Comparison of ENCODE assay signal across 19 cellular contexts in the genomic region with DNA sequence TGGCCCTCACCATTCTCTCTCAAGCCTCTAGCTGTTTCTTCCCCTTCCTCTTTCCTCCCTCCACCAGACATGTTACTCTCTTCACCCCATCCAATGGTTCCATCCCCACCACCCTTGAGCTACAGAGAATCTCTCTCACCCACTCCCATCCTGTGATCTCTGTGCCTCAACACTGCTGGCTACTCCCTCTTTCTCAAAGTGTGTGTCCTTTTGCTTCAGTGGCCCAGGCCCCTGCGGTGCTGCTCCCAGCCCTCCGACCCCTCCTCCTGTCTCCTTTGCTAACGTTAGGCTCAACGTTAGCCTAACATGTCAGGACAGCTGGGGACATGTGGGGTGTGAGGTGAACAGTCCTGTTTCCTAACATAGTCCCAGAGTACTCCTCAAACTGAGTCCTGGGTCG. TPM values are rescaled to one million over a fixed set of nuclear protein-coding genes. Genes with fewer than 3 reads are reported as not detected.
DNase-seq lines count a peak whose midpoint lies in the region; ATAC-seq, FAIRE-seq and TF ChIP-seq lines count a peak whose summit lies in the region.
"Had no signal": no experiment of that assay in that cellular context is flagged by ENCODE, and none has a peak within 500 bp of the region (broad histone marks: within the 10 kb centered on the region; RNA-seq: fewer than 3 reads in every experiment).

No MANE protein-coding gene starts in this region.

- H3K27ac Mint-ChIP-seq in CD8-positive, alpha-beta T cell = peak overlapping the region; percentile 60
- H3K27ac Mint-ChIP-seq in activated naive CD8-positive, alpha-beta T cell treated with anti-CD3 and anti-CD28 coated beads, Interleukin-2, amount 10 ng/mL, durations not matched to agents 7 days and 5 days = peak overlapping the region; percentile 4
- H3K27ac Mint-ChIP-seq in nephron progenitor cell = peak overlapping the region; percentile 24
- H3K27ac Mint-ChIP-seq: activated naive CD8-positive, alpha-beta T cell had no signal

- no peak overlapping the region for H3K27ac ChIP-seq in CD8-positive, alpha-beta T cell (ENCODE audit: low read depth, low read length)
- H3K27ac ChIP-seq: SK-N-MC, VCaP had no signal

- no peak overlapping the region for H3K4me3 Mint-ChIP-seq in CD8-positive, alpha-beta T cell
- H3K4me3 Mint-ChIP-seq in activated naive CD8-positive, alpha-beta T cell treated with anti-CD3 and anti-CD28 coated beads, Interleukin-2, amount 10 ng/mL, durations not matched to agents 7 days and 5 days = no peak overlapping the region
- no peak overlapping the region for H3K4me3 Mint-ChIP-seq in nephron progenitor cell
- H3K4me3 Mint-ChIP-seq: activated naive CD8-positive, alpha-beta T cell; central memory CD8-positive, alpha-beta T cell; immature natural killer cell had no signal

- no peak for ATAC-seq in CD8-positive, alpha-beta T cell
- ATAC-seq in activated naive CD8-positive, alpha-beta T cell treated with anti-CD3 and anti-CD28 coated beads, Interleukin-2, amount 10 ng/mL, durations not matched to agents 7 days and 5 days (ENCODE audit: low read depth) = no peak
- ATAC-seq in GM21529 (IDR thresholded peaks at IDR 0.05; ENCODE audit: unreplicated experiment) = no peak

- no peaks in the 10 kb centered on the region for H3K9me3 Mint-ChIP-seq in CD8-positive, alpha-beta T cell
- no peaks in the 10 kb centered on the region for H3K9me3 Mint-ChIP-seq in activated naive CD8-positive, alpha-beta T cell treated with anti-CD3 and anti-CD28 coated beads, Interleukin-2, amount 10 ng/mL, durations not matched to agents 7 days and 5 days
- H3K9me3 Mint-ChIP-seq in nephron progenitor cell = no peaks in the 10 kb centered on the region
- H3K9me3 Mint-ChIP-seq: central memory CD8-positive, alpha-beta T cell; immature natural killer cell had no signal

- no peaks in the 10 kb centered on the region for H3K27me3 Mint-ChIP-seq in CD8-positive, alpha-beta T cell (ENCODE audit: low read depth)
- H3K27me3 Mint-ChIP-seq in activated naive CD8-positive, alpha-beta T cell treated with anti-CD3 and anti-CD28 coated beads, Interleukin-2, amount 10 ng/mL, durations not matched to agents 7 days and 5 days = no peaks in the 10 kb centered on the region
- peaks cover 3% of the 10 kb centered on the region for H3K27me3 Mint-ChIP-seq in nephron progenitor cell (ENCODE audit: low read depth, poor library complexity)
- H3K27me3 Mint-ChIP-seq: activated naive CD8-positive, alpha-beta T cell; central memory CD8-positive, alpha-beta T cell had no signal

- H3K4me3 ChIP-seq in CD8-positive, alpha-beta T cell (ENCODE audit: low read depth, low read length) = no peak overlapping the region
- H3K4me3 ChIP-seq: pancreas, SK-N-MC, testis had no signal

- POLR2A ChIA-PET in CD8-positive, alpha-beta T cell (lab: Charles Lee) = interaction anchor here (1.7 kb wide), 1 partner anchor 19 kb away, joined by 7 read pairs; a partner anchor contains a TSS
- POLR2A ChIA-PET in activated naive CD8-positive, alpha-beta T cell treated with anti-CD3 and anti-CD28 coated beads, Interleukin-2, amount 10 ng/mL, durations not matched to agents 7 days and 5 days (lab: Charles Lee) = interaction anchor here (1.3 to 1.7 kb wide), 2 partner anchors 17 to 19 kb away, joined by 3 to 9 read pairs; a partner anchor contains a TSS

- DNase-seq in CD8-positive, alpha-beta T cell = no peak
- DNase-seq in activated naive CD8-positive, alpha-beta T cell treated with anti-CD3 and anti-CD28 coated beads, Interleukin-2, amount 10 ng/mL, durations not matched to agents 7 days and 5 days = no peak
- DNase-seq in nephron progenitor cell (no peak), urothelium cell line (ENCODE audit: low spot score) (no peak), SIG-M5 (lab: John Stamatoyannopoulos, UW) (no peak)
- DNase-seq: activated CD8-positive, alpha-beta memory T cell treated with anti-CD3 and anti-CD28 coated beads, Interleukin-2, amount 50 U/mL, for 4 hours; NCI-H2029 had no signal

- no peak for TF ChIP-seq CTCF in CD8-positive, alpha-beta T cell (IDR thresholded peaks at IDR 0.05)
- TF ChIP-seq CTCF in nephron progenitor cell (IDR thresholded peaks at IDR 0.05) = no peak

- H3K4me1 Mint-ChIP-seq in CD8-positive, alpha-beta T cell (ENCODE audit: low read depth) = peaks cover 7% of the 10 kb centered on the region
- peaks cover 8% of the 10 kb centered on the region for H3K4me1 Mint-ChIP-seq in activated naive CD8-positive, alpha-beta T cell treated with anti-CD3 and anti-CD28 coated beads, Interleukin-2, amount 10 ng/mL, durations not matched to agents 7 days and 5 days
- peaks cover 15% of the 10 kb centered on the region for H3K4me1 Mint-ChIP-seq in nephron progenitor cell

- peaks cover 47% of the 10 kb centered on the region for H3K36me3 ChIP-seq in CD8-positive, alpha-beta T cell (ENCODE audit: insufficient read depth, low read length)

- peaks cover 58% of the 10 kb centered on the region for H3K36me3 Mint-ChIP-seq in CD8-positive, alpha-beta T cell
- peaks cover 21% of the 10 kb centered on the region for H3K36me3 Mint-ChIP-seq in activated naive CD8-positive, alpha-beta T cell treated with anti-CD3 and anti-CD28 coated beads, Interleukin-2, amount 10 ng/mL, durations not matched to agents 7 days and 5 days
- H3K36me3 Mint-ChIP-seq in nephron progenitor cell (ENCODE audit: low read depth) = peaks cover 46% of the 10 kb centered on the region

- no peak for FAIRE-seq in urothelium cell line (lab: Jason Lieb, UNC)
- FAIRE-seq: endometrium, frontal cortex, pancreas had no signal

- H3K27me3 ChIP-seq in CD8-positive, alpha-beta T cell (ENCODE audit: insufficient read depth, low read length) = no peaks in the 10 kb centered on the region
- H3K27me3 ChIP-seq: BE2C, pancreas, testis had no signal

- no peaks in the 10 kb centered on the region for H3K9me3 ChIP-seq in CD8-positive, alpha-beta T cell (ENCODE audit: low read length)
- H3K9me3 ChIP-seq: BE2C, pancreas, testis had no signal

- intact Hi-C loops in CD8-positive, alpha-beta T cell (cut with DNase I, micrococcal nuclease) = loop anchor here in 1 of 2 experiments (2.0 kb wide), 1 partner anchor 406 kb away; a partner anchor contains a TSS

- H3K4me1 ChIP-seq in CD8-positive, alpha-beta T cell (ENCODE audit: insufficient read depth, low read length) = peaks cover 6% of the 10 kb centered on the region
- H3K4me1 ChIP-seq: BE2C had no signal

- CTCF ChIA-PET in CD8-positive, alpha-beta T cell (lab: Charles Lee) = interaction anchor here (0.5 to 1.6 kb wide), 11 partner anchors 9 to 511 kb away, joined by 3 to 7 read pairs (median 4); a partner anchor contains a TSS

RNA-seq across cellular contexts. Expression of a gene that starts 5.9 kb away (rescaled TPM):
- total RNA-seq in CD8-positive, alpha-beta T cell = 10 to 100 TPM; 50.4 to 55.1 TPM
- total RNA-seq in activated naive CD8-positive, alpha-beta T cell treated with anti-CD3 and anti-CD28 coated beads, Interleukin-2, amount 10 ng/mL, durations not matched to agents 7 days and 5 days = 10 to 100 TPM; 61.3 to 62.5 TPM

RNA-seq across cellular contexts. Expression of a gene that starts 6.1 kb away (rescaled TPM):
- 100 to 1,000 TPM; 107 to 115 TPM for total RNA-seq in CD8-positive, alpha-beta T cell
- total RNA-seq in activated naive CD8-positive, alpha-beta T cell treated with anti-CD3 and anti-CD28 coated beads, Interleukin-2, amount 10 ng/mL, durations not matched to agents 7 days and 5 days = 100 to 1,000 TPM; 102 to 112 TPM

RNA-seq across cellular contexts. Expression of a gene that starts 7.0 kb away (rescaled TPM):
- 1 to 10 TPM; 1.3 to 2.3 TPM for total RNA-seq in CD8-positive, alpha-beta T cell
- 1 to 10 TPM; 1.2 to 2.1 TPM for total RNA-seq in activated naive CD8-positive, alpha-beta T cell treated with anti-CD3 and anti-CD28 coated beads, Interleukin-2, amount 10 ng/mL, durations not matched to agents 7 days and 5 days
- total RNA-seq: HT1080 had no signal

RNA-seq across cellular contexts. Expression of a gene that starts 19.0 kb away (rescaled TPM):
- total RNA-seq in CD8-positive, alpha-beta T cell = 10 to 100 TPM; 20.8 to 22.2 TPM
- total RNA-seq in activated naive CD8-positive, alpha-beta T cell treated with anti-CD3 and anti-CD28 coated beads, Interleukin-2, amount 10 ng/mL, durations not matched to agents 7 days and 5 days = 10 to 100 TPM; 22.4 to 28.6 TPM

RNA-seq across cellular contexts. Expression of a gene that starts 25.4 kb away (rescaled TPM):
- 1 to 10 TPM; 1.1 to 1.4 TPM for total RNA-seq in CD8-positive, alpha-beta T cell
- 1 to 10 TPM; 2.1 to 2.2 TPM for total RNA-seq in activated naive CD8-positive, alpha-beta T cell treated with anti-CD3 and anti-CD28 coated beads, Interleukin-2, amount 10 ng/mL, durations not matched to agents 7 days and 5 days

Comparison
In these comparisons a context has a peak if more than half of its experiments do, and no peak if none do; other contexts are left out.
1. H3K27ac Mint-ChIP-seq: peak in every context shown above with its lines; median percentile 60 in CD8-positive, alpha-beta T cell; 24 in nephron progenitor cell; 4 in activated naive CD8-positive, alpha-beta T cell treated with anti-CD3 and anti-CD28 coated beads, Interleukin-2, amount 10 ng/mL, durations not matched to agents 7 days and 5 days.